29 cellular contexts compared by ENCODE assay signal in the genomic region with DNA sequence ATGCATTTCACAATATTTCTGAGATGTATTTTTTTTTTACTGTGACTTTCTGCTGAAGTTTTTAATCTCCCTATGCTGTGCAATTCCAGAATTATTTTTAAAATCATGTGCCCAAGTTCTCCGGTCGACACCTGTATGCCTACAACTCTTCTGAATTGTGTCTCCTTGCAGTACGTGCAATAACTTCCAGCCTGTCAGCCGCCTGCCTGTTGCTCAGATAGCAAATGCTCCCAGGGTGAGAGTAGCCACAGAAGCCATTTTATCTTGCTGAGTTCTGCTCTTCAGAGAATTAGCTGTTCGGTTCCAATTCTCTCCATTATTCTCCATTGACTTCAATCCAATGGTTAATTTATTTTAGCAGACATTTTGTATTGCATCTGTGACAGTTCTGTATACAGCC.
"Had no signal": no experiment of that assay in that cellular context is flagged by ENCODE, and none has a peak within 500 bp of the region (broad histone marks: within the 10 kb centered on the region; RNA-seq: fewer than 3 reads in every experiment).

No MANE protein-coding gene starts in this region.

- H3K27ac Mint-ChIP-seq: naive thymus-derived CD4-positive, alpha-beta T cell; natural killer cell; nephron; neural progenitor cell; stimulated activated memory B cell treated with anti-CD40 and anti-IgM and Interleukin-4, amounts not matched to agents 10 μg/mL and 1 μg/mL and 100 μg/mL, for 72 hours; stimulated activated naive CD8-positive, alpha-beta T cell treated with anti-CD3 and anti-CD28 coated beads, Interleukin-15, amount 100 ng/mL, for 72 hours; type B pancreatic cell had no signal

- H3K9me3 ChIP-seq: neutrophil, pancreas, prostate gland, right lobe of liver, sigmoid colon, suprapubic skin, testis, upper lobe of right lung, uterus had no signal

- H3K4me1 ChIP-seq: neural progenitor cell, pancreas, prostate gland, right lobe of liver, sigmoid colon, suprapubic skin, testis, tibial artery, transverse colon, upper lobe of right lung, uterus had no signal

- H3K9ac ChIP-seq: neural progenitor cell had no signal

- H3K4me3 ChIP-seq: neural progenitor cell, pancreas, prostate gland, right lobe of liver, sigmoid colon, suprapubic skin, testis, tibial artery, transverse colon, upper lobe of right lung, uterus had no signal

- DNase-seq: naive thymus-derived CD4-positive, alpha-beta T cell; natural killer cell; nucleus accumbens; pancreas; retina; right lobe of liver; sigmoid colon; small intestine; stimulated activated CD4-positive, alpha-beta T cell treated with anti-CD3 and anti-CD28 coated beads, Interleukin-15, amount 100 ng/mL, for 24 hours; stimulated activated CD4-positive, alpha-beta T cell treated with anti-CD3 and anti-CD28 coated beads, Interleukin-2, amount 100 ng/mL, for 24 hours; stimulated activated CD4-positive, alpha-beta T cell treated with anti-CD3 and anti-CD28 coated beads, Interleukin-2, amount 100 ng/mL, for 48 hours; stimulated activated CD4-positive, alpha-beta T cell treated with anti-CD3 and anti-CD28 coated beads, Interleukin-4, amount 100 ng/mL, for 4 hours; stimulated activated CD8-positive, alpha-beta memory T cell treated with anti-CD3 and anti-CD28 coated beads, Interleukin-4, amount 100 ng/mL, for 48 hours; stimulated activated naive CD4-positive, alpha-beta T cell; stimulated activated naive CD8-positive, alpha-beta T cell treated with anti-CD3 and anti-CD28 coated beads, Interleukin-15, amount 100 ng/mL, for 72 hours; stimulated activated naive CD8-positive, alpha-beta T cell treated with anti-CD3 and anti-CD28 coated beads, Interleukin-15, Interleukin-2, amounts not matched to agents 100 U/mL and 50 U/mL, for 24 hours; substantia nigra; testis; tibial artery; transverse colon; upper lobe of right lung; uterus had no signal

- H3K27ac ChIP-seq: neural progenitor cell, neutrophil, pancreas, prostate gland, right lobe of liver, sigmoid colon, suprapubic skin, testis, tibial artery, transverse colon, upper lobe of right lung, uterus had no signal

- H3K27me3 ChIP-seq: neural progenitor cell, neutrophil, pancreas, right lobe of liver, sigmoid colon, suprapubic skin, testis, tibial artery, transverse colon, upper lobe of right lung, uterus had no signal

- H3K9me3 Mint-ChIP-seq: type B pancreatic cell had no signal

- H3K36me3 ChIP-seq: neural progenitor cell, neutrophil, pancreas, prostate gland, right lobe of liver, sigmoid colon, suprapubic skin, tibial artery, transverse colon, upper lobe of right lung, uterus had no signal

- H3K4me1 Mint-ChIP-seq: naive thymus-derived CD4-positive, alpha-beta T cell; natural killer cell; nephron; stimulated activated memory B cell treated with anti-CD40 and anti-IgM and Interleukin-4, amounts not matched to agents 10 μg/mL and 1 μg/mL and 100 μg/mL, for 72 hours; stimulated activated naive CD8-positive, alpha-beta T cell treated with anti-CD3 and anti-CD28 coated beads, Interleukin-15, amount 100 ng/mL, for 72 hours had no signal

- H3K4me2 ChIP-seq: neural progenitor cell had no signal

- H3K27me3 Mint-ChIP-seq: naive thymus-derived CD4-positive, alpha-beta T cell; stimulated activated memory B cell treated with anti-CD40 and anti-IgM and Interleukin-4, amounts not matched to agents 10 μg/mL and 1 μg/mL and 100 μg/mL, for 72 hours; stimulated activated naive CD8-positive, alpha-beta T cell treated with anti-CD3 and anti-CD28 coated beads, Interleukin-15, amount 100 ng/mL, for 72 hours; type B pancreatic cell had no signal

- H3K36me3 Mint-ChIP-seq: natural killer cell; stimulated activated memory B cell treated with anti-CD40 and anti-IgM and Interleukin-4, amounts not matched to agents 10 μg/mL and 1 μg/mL and 100 μg/mL, for 72 hours; type B pancreatic cell had no signal

- ATAC-seq: naive thymus-derived CD4-positive, alpha-beta T cell; natural killer cell; pancreas; right lobe of liver; stimulated activated naive CD8-positive, alpha-beta T cell treated with anti-CD3 and anti-CD28 coated beads, Interleukin-15, amount 100 ng/mL, for 72 hours; stimulated activated naive CD8-positive, alpha-beta T cell treated with anti-CD3 and anti-CD28 coated beads, Interleukin-15, Interleukin-2, amounts not matched to agents 100 U/mL and 50 U/mL, for 24 hours; upper lobe of right lung had no signal

- H2AFZ ChIP-seq: neural progenitor cell had no signal

- H3K4me3 Mint-ChIP-seq: naive thymus-derived CD4-positive, alpha-beta T cell; natural killer cell; nephron; neural progenitor cell; stimulated activated memory B cell treated with anti-CD40 and anti-IgM and Interleukin-4, amounts not matched to agents 10 μg/mL and 1 μg/mL and 100 μg/mL, for 72 hours; stimulated activated naive CD8-positive, alpha-beta T cell treated with anti-CD3 and anti-CD28 coated beads, Interleukin-15, amount 100 ng/mL, for 72 hours; type B pancreatic cell had no signal
